16 cellular contexts compared by ENCODE assay signal in genomic region chr3:48962340-48962739, GRCh38. TPM values are rescaled to one million over a fixed set of nuclear protein-coding genes. Genes with fewer than 3 reads are reported as not detected.
A peak's percentile ranks its signal among the peaks of the same experiment; 100 is the strongest.
DNase-seq lines count a peak whose midpoint lies in the region; ATAC-seq lines count a peak whose summit lies in the region.
"Had no signal": no experiment of that assay in that cellular context is flagged by ENCODE, and none has a peak within 500 bp of the region (broad histone marks: within the 10 kb centered on the region; RNA-seq: fewer than 3 reads in every experiment).

No MANE protein-coding gene starts in this region.

- peak overlapping the region; percentile 34 for H3K27ac Mint-ChIP-seq in activated CD4-positive, alpha-beta T cell treated with anti-CD3 and anti-CD28 coated beads for 36 hours
- H3K27ac Mint-ChIP-seq in stimulated activated naive CD8-positive, alpha-beta T cell treated with anti-CD3 and anti-CD28 coated beads, Interleukin-15, amount 100 ng/mL, for 72 hours = no peak overlapping the region

- H3K36me3 Mint-ChIP-seq in activated CD4-positive, alpha-beta T cell treated with anti-CD3 and anti-CD28 coated beads for 36 hours (ENCODE audit: low read depth) = peaks cover 36% of the 10 kb centered on the region

- no peak overlapping the region for H3K4me3 Mint-ChIP-seq in activated CD4-positive, alpha-beta T cell treated with anti-CD3 and anti-CD28 coated beads for 36 hours
- no peak overlapping the region for H3K4me3 Mint-ChIP-seq in stimulated activated naive CD8-positive, alpha-beta T cell treated with anti-CD3 and anti-CD28 coated beads, Interleukin-15, amount 100 ng/mL, for 72 hours

- POLR2A ChIA-PET in activated CD4-positive, alpha-beta T cell treated with anti-CD3 and anti-CD28 coated beads for 36 hours (lab: Charles Lee) = no interaction called here

- no peak for DNase-seq in activated CD4-positive, alpha-beta T cell treated with anti-CD3 and anti-CD28 coated beads for 36 hours
- DNase-seq in activated CD4-positive, alpha-beta T cell treated with anti-CD3 and anti-CD28 coated beads for 1 hour = no peak
- DNase-seq in stimulated activated naive CD8-positive, alpha-beta T cell treated with anti-CD3 and anti-CD28 coated beads, Interleukin-15, Interleukin-2, amounts not matched to agents 100 U/mL and 50 U/mL, for 24 hours = no peak
- no peak for DNase-seq in stimulated activated naive CD8-positive, alpha-beta T cell treated with anti-CD3 and anti-CD28 coated beads, Interleukin-15, amount 100 ng/mL, for 72 hours
- peak; percentile 13 for DNase-seq in islet precursor cell
- DNase-seq in foreskin melanocyte = no peak
- DNase-seq in amygdala (lab: John Stamatoyannopoulos, UW) = no peak
- DNase-seq: HCEC 1CT, Karpas-422, NCI-H1105 treated with DMSO at 0.1 percent for 48 hours, NCI-H187, NCI-H446 treated with DMSO at 0.1 percent for 48 hours, NCI-H748 treated with DMSO at 0.1 percent for 48 hours, Peyer's patch, Right ventricle myocardium superior had no signal

- peaks cover 17% of the 10 kb centered on the region for H3K4me1 Mint-ChIP-seq in activated CD4-positive, alpha-beta T cell treated with anti-CD3 and anti-CD28 coated beads for 36 hours
- H3K4me1 Mint-ChIP-seq in stimulated activated naive CD8-positive, alpha-beta T cell treated with anti-CD3 and anti-CD28 coated beads, Interleukin-15, amount 100 ng/mL, for 72 hours = peaks cover 12% of the 10 kb centered on the region

- intact Hi-C loops in activated CD4-positive, alpha-beta T cell treated with anti-CD3 and anti-CD28 coated beads for 36 hours (cut with DNase I, micrococcal nuclease) = no loop called here

- ATAC-seq in activated CD4-positive, alpha-beta T cell treated with anti-CD3 and anti-CD28 coated beads for 36 hours = no peak
- peak; percentile 36 for ATAC-seq in stimulated activated naive CD8-positive, alpha-beta T cell treated with anti-CD3 and anti-CD28 coated beads, Interleukin-15, Interleukin-2, amounts not matched to agents 100 U/mL and 50 U/mL, for 24 hours
- no peak for ATAC-seq in stimulated activated naive CD8-positive, alpha-beta T cell treated with anti-CD3 and anti-CD28 coated beads, Interleukin-15, amount 100 ng/mL, for 72 hours
- no peak for ATAC-seq in GM21528 (IDR thresholded peaks at IDR 0.05; ENCODE audit: low FRiP score, unreplicated experiment)

- H3K9me3 Mint-ChIP-seq in activated CD4-positive, alpha-beta T cell treated with anti-CD3 and anti-CD28 coated beads for 36 hours (ENCODE audit: low read depth) = no peaks in the 10 kb centered on the region
- H3K9me3 Mint-ChIP-seq in stimulated activated naive CD8-positive, alpha-beta T cell treated with anti-CD3 and anti-CD28 coated beads, Interleukin-15, amount 100 ng/mL, for 72 hours = no peaks in the 10 kb centered on the region

- H3K27me3 Mint-ChIP-seq in activated CD4-positive, alpha-beta T cell treated with anti-CD3 and anti-CD28 coated beads for 36 hours = no peaks in the 10 kb centered on the region
- no peaks in the 10 kb centered on the region for H3K27me3 Mint-ChIP-seq in stimulated activated naive CD8-positive, alpha-beta T cell treated with anti-CD3 and anti-CD28 coated beads, Interleukin-15, amount 100 ng/mL, for 72 hours

- CTCF ChIA-PET in activated CD4-positive, alpha-beta T cell treated with anti-CD3 and anti-CD28 coated beads for 36 hours (lab: Charles Lee) = no interaction called here

RNA-seq across cellular contexts. Expression of gene P4HTM, which starts 27.7 kb away (rescaled TPM):
- total RNA-seq in activated CD4-positive, alpha-beta T cell treated with anti-CD3 and anti-CD28 coated beads for 36 hours = 10 to 100 TPM; 25.7 to 30.4 TPM

RNA-seq across cellular contexts. Expression of gene ARIH2, which starts 43.7 kb away (rescaled TPM):
- total RNA-seq in activated CD4-positive, alpha-beta T cell treated with anti-CD3 and anti-CD28 coated beads for 36 hours = 100 to 1,000 TPM; 105 to 112 TPM

RNA-seq across cellular contexts. Expression of gene WDR6, which starts 44.9 kb away (rescaled TPM):
- total RNA-seq in activated CD4-positive, alpha-beta T cell treated with anti-CD3 and anti-CD28 coated beads for 36 hours = 100 to 1,000 TPM; 109 to 127 TPM

RNA-seq across cellular contexts. Expression of gene DALRD3, which starts 56.0 kb away (rescaled TPM):
- total RNA-seq in activated CD4-positive, alpha-beta T cell treated with anti-CD3 and anti-CD28 coated beads for 36 hours = 10 to 100 TPM; 25.8 to 26.0 TPM

RNA-seq across cellular contexts. Expression of gene NDUFAF3, which starts 59.6 kb away (rescaled TPM):
- 100 to 1,000 TPM in 1 of 2 experiments, 10 to 100 TPM in 1; 90.8 to 108 TPM for total RNA-seq in activated CD4-positive, alpha-beta T cell treated with anti-CD3 and anti-CD28 coated beads for 36 hours
